ENCODE assay signal across 20 cellular contexts in the genomic region with DNA sequence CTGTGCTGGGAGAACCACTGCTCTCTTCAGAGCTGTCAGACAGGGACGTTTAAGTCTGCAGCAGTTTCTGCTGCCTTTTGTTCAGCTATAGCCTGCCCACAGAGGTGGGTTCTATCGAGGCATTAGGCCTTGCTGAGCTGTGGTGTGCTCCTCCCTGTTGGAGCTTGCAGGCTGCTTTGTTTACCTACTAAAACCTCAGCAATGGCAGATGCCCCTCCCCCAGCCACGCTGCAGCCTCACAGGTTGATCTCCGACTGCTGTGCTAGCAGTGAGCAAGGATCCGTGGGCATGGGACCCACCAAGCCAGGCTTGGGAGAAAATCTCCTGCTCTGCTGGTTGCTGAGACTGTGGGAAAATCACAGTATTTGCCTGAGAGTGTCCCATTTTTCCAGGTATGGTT.
"Had no signal": no experiment of that assay in that cellular context is flagged by ENCODE, and none has a peak within 500 bp of the region (broad histone marks: within the 10 kb centered on the region; RNA-seq: fewer than 3 reads in every experiment).

No MANE protein-coding gene starts in this region.

- H3K4me1 Mint-ChIP-seq: memory B cell had no signal

- H3K4me3 ChIP-seq: mucosa of descending colon, stomach, suprapubic skin, tibial nerve had no signal

- H3K27ac ChIP-seq: stomach, suprapubic skin, tibial nerve had no signal

- H3K27ac Mint-ChIP-seq: activated naive CD8-positive, alpha-beta T cell treated with anti-CD3 and anti-CD28 coated beads for 36 hours; memory B cell had no signal

- ATAC-seq: esophagus mucosa, left colon, mucosa of descending colon had no signal

- H3K4me1 ChIP-seq: stomach, suprapubic skin, tibial nerve had no signal

- H3K4me3 Mint-ChIP-seq: activated naive CD8-positive, alpha-beta T cell treated with anti-CD3 and anti-CD28 coated beads for 36 hours; memory B cell had no signal

- H3K27me3 Mint-ChIP-seq: activated naive CD8-positive, alpha-beta T cell treated with anti-CD3 and anti-CD28 coated beads for 36 hours; memory B cell had no signal

- DNase-seq: activated CD8-positive, alpha-beta memory T cell treated with anti-CD3 and anti-CD28 coated beads, Interleukin-2, amount 50 U/mL, for 48 hours; activated naive CD4-positive, alpha-beta T cell treated with Interleukin-2 at 50 U/mL for 16 hours; activated naive CD8-positive, alpha-beta T cell treated with anti-CD3 and anti-CD28 coated beads for 36 hours; activated T-cell treated with anti-CD3 and anti-CD28 coated beads, Interleukin-2, amount 50 U/mL, for 48 hours; central memory CD4-positive, alpha-beta T cell; dermis blood vessel endothelial cell; effector memory CD4-positive, alpha-beta T cell; hippocampal formation; left colon; mucosa of descending colon; occipital lobe; posterior cingulate gyrus; retina; stimulated activated CD4-positive, alpha-beta T cell treated with anti-CD3 and anti-CD28 coated beads, Interleukin-4, amount 100 ng/mL, for 1 hour; stomach; T1000 had no signal

- H3K27me3 ChIP-seq: stomach, suprapubic skin, tibial nerve had no signal

- H3K36me3 Mint-ChIP-seq: memory B cell had no signal

- H3K9me3 Mint-ChIP-seq: memory B cell had no signal

- H3K36me3 ChIP-seq: stomach, suprapubic skin, tibial nerve had no signal

- H3K9me3 ChIP-seq: mucosa of descending colon, suprapubic skin had no signal
